In genomic region chr13:53075356-53076041, GRCh38 we compare ENCODE assay signal across 29 cellular contexts. TPM values are rescaled to one million over a fixed set of nuclear protein-coding genes. Genes with fewer than 3 reads are reported as not detected.
"Had no signal": no experiment of that assay in that cellular context is flagged by ENCODE, and none has a peak within 500 bp of the region (broad histone marks: within the 10 kb centered on the region; RNA-seq: fewer than 3 reads in every experiment).

No MANE protein-coding gene starts in this region.

- ATAC-seq: activated CD4-positive, alpha-beta T cell treated with anti-CD3 and anti-CD28 coated beads for 36 hours; activated T-cell treated with anti-CD3 and anti-CD28 coated beads, Interleukin-2, amount 50 U/mL, for 4 hours; natural killer cell had no signal

- H3K36me3 ChIP-seq: breast epithelium, left ventricle myocardium inferior, ovary, prostate gland, vagina had no signal

- H3K27ac Mint-ChIP-seq: activated B cell treated with CpG ODN at 0.5 μM for 24 hours; activated CD4-positive, alpha-beta T cell treated with anti-CD3 and anti-CD28 coated beads for 36 hours; activated naive CD8-positive, alpha-beta T cell treated with anti-CD3 and anti-CD28 coated beads for 36 hours; activated T-helper 2 cell treated with anti-CD3 and anti-CD28 coated beads, Interferon-gamma antibody, Interleukin-2, Interleukin-4, amounts not matched to agents 10 μg/mL and 5 μg/mL and 100 μg/mL, durations not matched to agents 14 hours and 24 hours and 36 hours; natural killer cell; type B pancreatic cell had no signal

- H3K9me3 Mint-ChIP-seq: activated B cell treated with CpG ODN at 0.5 μM for 24 hours; activated naive CD8-positive, alpha-beta T cell treated with anti-CD3 and anti-CD28 coated beads for 36 hours; activated T-helper 2 cell treated with anti-CD3 and anti-CD28 coated beads, Interferon-gamma antibody, Interleukin-2, Interleukin-4, amounts not matched to agents 10 μg/mL and 5 μg/mL and 100 μg/mL, durations not matched to agents 14 hours and 24 hours and 36 hours had no signal

- H3K27ac ChIP-seq: breast epithelium, coronary artery, left ventricle myocardium inferior, neutrophil, ovary, prostate gland, testis, vagina had no signal

- H3K27me3 Mint-ChIP-seq: activated B cell treated with CpG ODN at 0.5 μM for 24 hours; activated CD4-positive, alpha-beta T cell treated with anti-CD3 and anti-CD28 coated beads for 36 hours; activated naive CD8-positive, alpha-beta T cell treated with anti-CD3 and anti-CD28 coated beads for 36 hours had no signal

- H3K27me3 ChIP-seq: neutrophil, ovary, testis, vagina had no signal

- H3K4me1 Mint-ChIP-seq: activated B cell treated with CpG ODN at 0.5 μM for 24 hours; activated CD4-positive, alpha-beta T cell treated with anti-CD3 and anti-CD28 coated beads for 36 hours; activated naive CD8-positive, alpha-beta T cell treated with anti-CD3 and anti-CD28 coated beads for 36 hours; natural killer cell had no signal

- H3K4me1 ChIP-seq: breast epithelium, left ventricle myocardium inferior, prostate gland, testis, vagina had no signal

- H3K4me3 ChIP-seq: breast epithelium, coronary artery, left ventricle myocardium inferior, ovary, prostate gland, testis, vagina had no signal

- DNase-seq: activated B cell treated with CpG ODN at 0.5 μM for 24 hours; activated CD4-positive, alpha-beta T cell treated with anti-CD3 and anti-CD28 coated beads for 36 hours; activated CD4-positive, alpha-beta T cell treated with anti-CD3 and anti-CD28 coated beads, Interleukin-2, amount 50 U/mL, for 48 hours; activated CD8-positive, alpha-beta memory T cell treated with anti-CD3 and anti-CD28 coated beads, Interleukin-2, amount 50 U/mL, for 48 hours; activated naive CD4-positive, alpha-beta T cell treated with Interleukin-2 at 50 U/mL for 16 hours; activated naive CD8-positive, alpha-beta T cell treated with anti-CD3 and anti-CD28 coated beads for 36 hours; activated T-cell treated with anti-CD3 and anti-CD28 coated beads, Interleukin-2, amount 50 U/mL, for 4 hours; cerebellar nuclear complex; erythroblast; foreskin melanocyte; hippocampal formation; left ventricle myocardium inferior; mammary epithelial cell; midbrain; natural killer cell; ovary; stimulated activated CD4-positive, alpha-beta T cell treated with anti-CD3 and anti-CD28 coated beads, Interleukin-2, amount 100 ng/mL, for 48 hours; stimulated activated naive CD4-positive, alpha-beta T cell; T-helper 9 cell; testis had no signal

- H3K36me3 Mint-ChIP-seq: activated naive CD8-positive, alpha-beta T cell treated with anti-CD3 and anti-CD28 coated beads for 36 hours; type B pancreatic cell had no signal

- H3K9me3 ChIP-seq: breast epithelium, neutrophil, ovary, prostate gland, testis, vagina had no signal

- H3K4me3 Mint-ChIP-seq: activated B cell treated with CpG ODN at 0.5 μM for 24 hours; activated CD4-positive, alpha-beta T cell treated with anti-CD3 and anti-CD28 coated beads for 36 hours; activated naive CD8-positive, alpha-beta T cell treated with anti-CD3 and anti-CD28 coated beads for 36 hours; activated T-cell treated with anti-CD3 and anti-CD28 coated beads, Interleukin-2, amount 50 U/mL, for 4 hours; natural killer cell; type B pancreatic cell had no signal

RNA-seq across cellular contexts. Expression of gene OLFM4, which starts 46.9 kb away (rescaled TPM):
- total RNA-seq: activated B cell treated with CpG ODN at 0.5 μM for 24 hours; activated CD4-positive, alpha-beta T cell treated with anti-CD3 and anti-CD28 coated beads for 36 hours; activated CD8-positive, alpha-beta memory T cell treated with anti-CD3 and anti-CD28 coated beads for 36 hours; activated naive CD8-positive, alpha-beta T cell treated with anti-CD3 and anti-CD28 coated beads for 36 hours; activated T-helper 2 cell treated with anti-CD3 and anti-CD28 coated beads, Interferon-gamma antibody, Interleukin-2, Interleukin-4, amounts not matched to agents 10 μg/mL and 5 μg/mL and 100 μg/mL, durations not matched to agents 14 hours and 24 hours and 36 hours; astrocyte; mammary epithelial cell; natural killer cell had no signal
- polyA plus RNA-seq: mammary epithelial cell had no signal
